2 cellular contexts compared by ENCODE assay signal in the genomic region with DNA sequence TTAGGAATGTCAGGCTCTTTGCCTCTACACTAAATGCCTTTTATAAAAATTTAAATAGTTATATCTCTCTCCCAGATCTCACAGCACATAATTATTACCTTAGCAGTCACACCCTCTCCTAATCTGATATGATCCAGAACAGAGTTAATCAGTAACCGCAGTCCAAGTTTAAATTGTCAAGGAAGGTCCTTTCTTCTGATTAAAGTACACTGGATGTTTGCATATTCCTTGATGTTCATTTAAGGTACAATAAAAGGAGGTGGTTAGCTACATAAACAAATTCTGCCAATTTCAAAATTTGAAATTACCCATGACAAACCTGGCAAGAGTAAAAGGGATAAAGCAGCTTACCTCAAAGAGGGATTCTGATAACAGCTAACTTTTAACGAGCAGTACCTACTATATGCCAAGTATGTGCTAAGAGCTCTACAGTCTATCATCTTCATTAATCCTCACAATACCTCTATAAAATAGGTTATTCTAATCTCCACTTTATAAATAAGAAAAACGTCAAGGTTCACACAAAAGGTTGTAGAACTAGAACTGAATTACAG.
TF ChIP-seq lines count a peak whose summit lies in the region.

No MANE protein-coding gene starts in this region.

TF ChIP-seq in HEK293, 187 proteins besides CTCF, POLR2A, EP300 and RAD21 (continues in another document):
- TF ChIP-seq ZBTB26 (tag by site-specific recombination; optimal IDR thresholded peaks at IDR 0.05), result no peak
- no peak for TF ChIP-seq GFI1B (tag by site-specific recombination; IDR thresholded peaks at IDR 0.05)
- no peak for TF ChIP-seq ZNF280C (tag by site-specific recombination; IDR thresholded peaks at IDR 0.05)
- no peak for TF ChIP-seq ZNF747 (tag by site-specific recombination; IDR thresholded peaks at IDR 0.05)
- no peak for TF ChIP-seq ZNF621 (tag by site-specific recombination; IDR thresholded peaks at IDR 0.05)
- TF ChIP-seq, protein P1, sequence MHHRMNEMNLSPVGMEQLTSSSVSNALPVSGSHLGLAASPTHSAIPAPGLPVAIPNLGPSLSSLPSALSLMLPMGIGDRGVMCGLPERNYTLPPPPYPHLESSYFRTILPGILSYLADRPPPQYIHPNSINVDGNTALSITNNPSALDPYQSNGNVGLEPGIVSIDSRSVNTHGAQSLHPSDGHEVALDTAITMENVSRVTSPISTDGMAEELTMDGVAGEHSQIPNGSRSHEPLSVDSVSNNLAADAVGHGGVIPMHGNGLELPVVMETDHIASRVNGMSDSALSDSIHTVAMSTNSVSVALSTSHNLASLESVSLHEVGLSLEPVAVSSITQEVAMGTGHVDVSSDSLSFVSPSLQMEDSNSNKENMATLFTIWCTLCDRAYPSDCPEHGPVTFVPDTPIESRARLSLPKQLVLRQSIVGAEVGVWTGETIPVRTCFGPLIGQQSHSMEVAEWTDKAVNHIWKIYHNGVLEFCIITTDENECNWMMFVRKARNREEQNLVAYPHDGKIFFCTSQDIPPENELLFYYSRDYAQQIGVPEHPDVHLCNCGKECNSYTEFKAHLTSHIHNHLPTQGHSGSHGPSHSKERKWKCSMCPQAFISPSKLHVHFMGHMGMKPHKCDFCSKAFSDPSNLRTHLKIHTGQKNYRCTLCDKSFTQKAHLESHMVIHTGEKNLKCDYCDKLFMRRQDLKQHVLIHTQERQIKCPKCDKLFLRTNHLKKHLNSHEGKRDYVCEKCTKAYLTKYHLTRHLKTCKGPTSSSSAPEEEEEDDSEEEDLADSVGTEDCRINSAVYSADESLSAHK (tag by site-specific recombination; IDR thresholded peaks at IDR 0.05), result no peak
- no peak for TF ChIP-seq ATF2 (tag by site-specific recombination; IDR thresholded peaks at IDR 0.05; ENCODE audit: low read depth)
- TF ChIP-seq ZNF157 (tag by site-specific recombination; IDR thresholded peaks at IDR 0.05), result no peak
- TF ChIP-seq ZBTB17 (tag by site-specific recombination; IDR thresholded peaks at IDR 0.05), result no peak
- no peak for TF ChIP-seq ZBTB8A (tag by site-specific recombination; IDR thresholded peaks at IDR 0.05)
- no peak for TF ChIP-seq ZNF112 (tag by site-specific recombination; IDR thresholded peaks at IDR 0.05)
- TF ChIP-seq HOXD13 (CRISPR knock-in tag; IDR thresholded peaks at IDR 0.05; ENCODE audit: borderline replicate concordance), result no peak
- TF ChIP-seq TRIM28 (IDR thresholded peaks at IDR 0.05; ENCODE audit: borderline replicate concordance, low read length), result no peak
- no peak for TF ChIP-seq ZNF449 (tag by site-specific recombination; IDR thresholded peaks at IDR 0.05)

TF ChIP-seq in GM12878, 131 proteins besides CTCF, POLR2A, EP300 and RAD21:
- TF ChIP-seq NFYA (IDR thresholded peaks at IDR 0.05; ENCODE audit: borderline replicate concordance, low read depth, low read length) (no peak), ZNF274 (IDR thresholded peaks at IDR 0.05; ENCODE audit: insufficient read depth, insufficient read length) (no peak), SIN3A (IDR thresholded peaks at IDR 0.05; ENCODE audit: low read depth, low read length) (no peak), STAT3 (IDR thresholded peaks at IDR 0.05; ENCODE audit: low read depth, low read length) (no peak), NR2F1 (conservative IDR thresholded peaks at IDR 0.05) (no peak), RB1 (IDR thresholded peaks at IDR 0.05; ENCODE audit: borderline replicate concordance) (no peak)
- TF ChIP-seq, protein P2, sequence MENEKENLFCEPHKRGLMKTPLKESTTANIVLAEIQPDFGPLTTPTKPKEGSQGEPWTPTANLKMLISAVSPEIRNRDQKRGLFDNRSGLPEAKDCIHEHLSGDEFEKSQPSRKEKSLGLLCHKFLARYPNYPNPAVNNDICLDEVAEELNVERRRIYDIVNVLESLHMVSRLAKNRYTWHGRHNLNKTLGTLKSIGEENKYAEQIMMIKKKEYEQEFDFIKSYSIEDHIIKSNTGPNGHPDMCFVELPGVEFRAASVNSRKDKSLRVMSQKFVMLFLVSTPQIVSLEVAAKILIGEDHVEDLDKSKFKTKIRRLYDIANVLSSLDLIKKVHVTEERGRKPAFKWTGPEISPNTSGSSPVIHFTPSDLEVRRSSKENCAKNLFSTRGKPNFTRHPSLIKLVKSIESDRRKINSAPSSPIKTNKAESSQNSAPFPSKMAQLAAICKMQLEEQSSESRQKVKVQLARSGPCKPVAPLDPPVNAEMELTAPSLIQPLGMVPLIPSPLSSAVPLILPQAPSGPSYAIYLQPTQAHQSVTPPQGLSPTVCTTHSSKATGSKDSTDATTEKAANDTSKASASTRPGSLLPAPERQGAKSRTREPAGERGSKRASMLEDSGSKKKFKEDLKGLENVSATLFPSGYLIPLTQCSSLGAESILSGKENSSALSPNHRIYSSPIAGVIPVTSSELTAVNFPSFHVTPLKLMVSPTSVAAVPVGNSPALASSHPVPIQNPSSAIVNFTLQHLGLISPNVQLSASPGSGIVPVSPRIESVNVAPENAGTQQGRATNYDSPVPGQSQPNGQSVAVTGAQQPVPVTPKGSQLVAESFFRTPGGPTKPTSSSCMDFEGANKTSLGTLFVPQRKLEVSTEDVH (IDR thresholded peaks at IDR 0.05; ENCODE audit: low read depth, partially characterized antibody), result no peak
- TF ChIP-seq, protein P3, sequence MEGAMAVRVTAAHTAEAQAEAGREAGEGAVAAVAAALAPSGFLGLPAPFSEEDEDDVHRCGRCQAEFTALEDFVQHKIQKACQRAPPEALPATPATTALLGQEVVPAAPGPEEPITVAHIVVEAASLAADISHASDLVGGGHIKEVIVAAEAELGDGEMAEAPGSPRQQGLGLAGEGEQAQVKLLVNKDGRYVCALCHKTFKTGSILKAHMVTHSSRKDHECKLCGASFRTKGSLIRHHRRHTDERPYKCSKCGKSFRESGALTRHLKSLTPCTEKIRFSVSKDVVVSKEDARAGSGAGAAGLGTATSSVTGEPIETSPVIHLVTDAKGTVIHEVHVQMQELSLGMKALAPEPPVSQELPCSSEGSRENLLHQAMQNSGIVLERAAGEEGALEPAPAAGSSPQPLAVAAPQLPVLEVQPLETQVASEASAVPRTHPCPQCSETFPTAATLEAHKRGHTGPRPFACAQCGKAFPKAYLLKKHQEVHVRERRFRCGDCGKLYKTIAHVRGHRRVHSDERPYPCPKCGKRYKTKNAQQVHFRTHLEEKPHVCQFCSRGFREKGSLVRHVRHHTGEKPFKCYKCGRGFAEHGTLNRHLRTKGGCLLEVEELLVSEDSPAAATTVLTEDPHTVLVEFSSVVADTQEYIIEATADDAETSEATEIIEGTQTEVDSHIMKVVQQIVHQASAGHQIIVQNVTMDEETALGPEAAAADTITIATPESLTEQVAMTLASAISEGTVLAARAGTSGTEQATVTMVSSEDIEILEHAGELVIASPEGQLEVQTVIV (IDR thresholded peaks at IDR 0.05; ENCODE audit: borderline replicate concordance, partially characterized antibody), result no peak
